Comparison of ENCODE assay signal across 8 cellular contexts in the genomic region with DNA sequence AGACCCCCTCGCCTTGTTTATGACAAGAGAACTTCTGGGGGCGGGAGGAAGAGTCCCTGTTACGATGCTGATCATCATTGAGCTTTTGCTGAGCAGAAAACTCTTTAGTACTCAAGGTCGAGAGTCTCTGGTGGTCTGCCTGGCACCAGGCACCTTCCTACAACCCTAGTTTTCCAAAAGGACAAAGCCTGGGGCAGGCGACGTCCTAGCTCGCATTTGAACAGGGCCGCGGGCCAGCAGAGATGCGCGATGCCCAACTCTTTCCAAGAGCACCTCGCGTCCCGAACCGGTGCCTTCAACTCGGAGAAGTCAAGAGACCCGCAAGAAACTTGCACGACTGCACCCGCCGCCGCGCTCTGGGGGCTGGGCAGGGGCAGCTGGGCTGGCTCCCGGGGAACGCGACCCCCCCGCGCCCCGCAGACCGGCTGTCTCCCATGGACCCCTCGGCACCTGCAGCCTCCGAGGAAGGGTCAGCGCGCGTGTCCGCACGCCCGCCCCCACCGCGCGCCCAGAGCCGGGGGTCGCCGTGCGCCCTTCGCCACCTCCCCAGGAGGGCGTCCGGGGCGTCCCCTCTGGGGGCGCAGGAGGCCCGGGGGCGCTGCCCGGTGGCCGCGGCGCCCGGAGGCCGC. TPM values are rescaled to one million over a fixed set of nuclear protein-coding genes. Genes with fewer than 3 reads are reported as not detected.
DNase-seq lines count a peak whose midpoint lies in the region; ATAC-seq, FAIRE-seq and TF ChIP-seq lines count a peak whose summit lies in the region.

No MANE protein-coding gene starts in this region.

- no peak for ATAC-seq in GM19467 (IDR thresholded peaks at IDR 0.05; ENCODE audit: unreplicated experiment)

- peak overlapping the region; percentile 89 for H3K4me3 Mint-ChIP-seq in HFFc6
- H3K4me3 Mint-ChIP-seq in activated CD4-positive, alpha-beta memory T cell treated with anti-CD3 and anti-CD28 coated beads, Interleukin-2, amount 10 ng/mL, durations not matched to agents 7 days and 5 days: peak overlapping the region; percentile 87

- H3K4me3 ChIP-seq in BE2C (ENCODE audit: low read depth, low read length): peak overlapping the region; percentile 61
- peak overlapping the region; percentile 52 for H3K4me3 ChIP-seq in fibroblast of villous mesenchyme (ENCODE audit: low read depth, low read length)
- H3K4me3 ChIP-seq in neuron (ENCODE audit: low read length): peak overlapping the region; percentile 55

- peaks cover 20% of the 10 kb centered on the region for H3K9me3 Mint-ChIP-seq in HFFc6
- H3K9me3 Mint-ChIP-seq in activated CD4-positive, alpha-beta memory T cell treated with anti-CD3 and anti-CD28 coated beads, Interleukin-2, amount 10 ng/mL, durations not matched to agents 7 days and 5 days: peaks cover 2% of the 10 kb centered on the region

- peaks cover 14% of the 10 kb centered on the region for H3K4me1 Mint-ChIP-seq in HFFc6 (ENCODE audit: low read depth)
- H3K4me1 Mint-ChIP-seq in activated CD4-positive, alpha-beta memory T cell treated with anti-CD3 and anti-CD28 coated beads, Interleukin-2, amount 10 ng/mL, durations not matched to agents 7 days and 5 days: peaks cover 11% of the 10 kb centered on the region

- H3K27me3 ChIP-seq in BE2C: no peaks in the 10 kb centered on the region
- H3K27me3 ChIP-seq in neuron (ENCODE audit: insufficient read depth, low read length): no peaks in the 10 kb centered on the region

- FAIRE-seq in RCC 7860 (lab: Jason Lieb, UNC): no peak

- H3K9me3 ChIP-seq in BE2C (no peaks in the 10 kb centered on the region), neuron (ENCODE audit: low read length) (no peaks in the 10 kb centered on the region)

- H3K27ac Mint-ChIP-seq in HFFc6: peak overlapping the region; percentile 70
- H3K27ac Mint-ChIP-seq in activated CD4-positive, alpha-beta memory T cell treated with anti-CD3 and anti-CD28 coated beads, Interleukin-2, amount 10 ng/mL, durations not matched to agents 7 days and 5 days: peak overlapping the region; percentile 47

- DNase-seq in BE2C (peak; percentile 46), HFFc6 (no peak), fibroblast of villous mesenchyme (ENCODE audit: low read depth) (no peak), RCC 7860 (ENCODE audit: low spot score) (no peak), NCI-H2196 treated with DMSO at 0.1 percent for 48 hours (lab: John Stamatoyannopoulos, UW; ENCODE audit: unreplicated experiment) (no peak)
- peak; percentile 20 for DNase-seq in activated CD4-positive, alpha-beta memory T cell treated with anti-CD3 and anti-CD28 coated beads, Interleukin-2, amount 10 ng/mL, durations not matched to agents 7 days and 5 days

- CTCF ChIA-PET in activated CD4-positive, alpha-beta memory T cell treated with anti-CD3 and anti-CD28 coated beads, Interleukin-2, amount 10 ng/mL, durations not matched to agents 7 days and 5 days (lab: Charles Lee): interaction anchor here (0.6 to 1.2 kb wide), 3 partner anchors 15 to 593 kb away, joined by 3 to 5 read pairs (median 5); a partner anchor contains a TSS

- H3K36me3 ChIP-seq in BE2C (peaks cover 1% of the 10 kb centered on the region; the same call in 1 of the 2 replicates), neuron (ENCODE audit: insufficient read depth, low read length) (no peaks in the 10 kb centered on the region)

- peaks cover 5% of the 10 kb centered on the region for H3K27me3 Mint-ChIP-seq in HFFc6 (ENCODE audit: insufficient read depth)
- peaks cover 31% of the 10 kb centered on the region for H3K27me3 Mint-ChIP-seq in activated CD4-positive, alpha-beta memory T cell treated with anti-CD3 and anti-CD28 coated beads, Interleukin-2, amount 10 ng/mL, durations not matched to agents 7 days and 5 days

- TF ChIP-seq CTCF in BE2C (IDR thresholded peaks at IDR 0.05; ENCODE audit: low read depth, low read length): no peak
- TF ChIP-seq CTCF in HFFc6 (IDR thresholded peaks at IDR 0.05): no peak
- no peak for TF ChIP-seq CTCF in fibroblast of villous mesenchyme (IDR thresholded peaks at IDR 0.05; ENCODE audit: insufficient read depth, low read depth, low read length)

- POLR2A ChIA-PET in activated CD4-positive, alpha-beta memory T cell treated with anti-CD3 and anti-CD28 coated beads, Interleukin-2, amount 10 ng/mL, durations not matched to agents 7 days and 5 days (lab: Charles Lee): interaction anchor here (0.6 to 1.6 kb wide), 3 partner anchors 15 to 395 kb away, joined by 3 to 13 read pairs (median 8); a partner anchor contains a TSS

- peak overlapping the region; percentile 87 for H2AFZ ChIP-seq in neuron (ENCODE audit: low read depth, low read length)

- H3K4me1 ChIP-seq in BE2C (no peaks in the 10 kb centered on the region), neuron (ENCODE audit: insufficient read depth, low read length) (peaks cover 12% of the 10 kb centered on the region)

- peaks cover 11% of the 10 kb centered on the region for H3K36me3 Mint-ChIP-seq in HFFc6 (ENCODE audit: low read depth)
- no peaks in the 10 kb centered on the region for H3K36me3 Mint-ChIP-seq in activated CD4-positive, alpha-beta memory T cell treated with anti-CD3 and anti-CD28 coated beads, Interleukin-2, amount 10 ng/mL, durations not matched to agents 7 days and 5 days (ENCODE audit: low read depth)

RNA-seq across cellular contexts. Expression of a gene that starts 0.4 kb away (rescaled TPM):
- 49.6 TPM for polyA plus RNA-seq in BE2C (2012; ENCODE audit: insufficient read depth, insufficient read length, low read depth)
- 1 to 10 TPM; 2.6 to 3.8 (median 3.4) TPM for total RNA-seq in HFFc6 (2021; fragmentation: NEBNext Ultra II Directional; extraction: Animal tissue kit (Norgen Biotek cat#: 25700))
- 1 to 10 TPM; 3.7 to 4.2 TPM for total RNA-seq in activated CD4-positive, alpha-beta memory T cell treated with anti-CD3 and anti-CD28 coated beads, Interleukin-2, amount 10 ng/mL, durations not matched to agents 7 days and 5 days
- total RNA-seq in fibroblast of villous mesenchyme: 3.9 TPM in 2 replicates

RNA-seq across cellular contexts. Expression of a gene that starts 57.2 kb away (rescaled TPM):
- 50.1 TPM for polyA plus RNA-seq in BE2C (2012; ENCODE audit: insufficient read depth, insufficient read length, low read depth)
- 10 to 100 TPM; 19.0 to 23.8 (median 21.7) TPM for total RNA-seq in HFFc6 (2021; fragmentation: NEBNext Ultra II Directional; extraction: Animal tissue kit (Norgen Biotek cat#: 25700))
- total RNA-seq in activated CD4-positive, alpha-beta memory T cell treated with anti-CD3 and anti-CD28 coated beads, Interleukin-2, amount 10 ng/mL, durations not matched to agents 7 days and 5 days: 10 to 100 TPM; 26.0 to 29.6 TPM
- 16.4 and 18.4 TPM in 2 replicates for total RNA-seq in fibroblast of villous mesenchyme

Comparison
In these comparisons a context has a peak if more than half of its experiments do, and no peak if none do; other contexts are left out.
1. DNase-seq: peak in BE2C (single experiment) and activated CD4-positive, alpha-beta memory T cell treated with anti-CD3 and anti-CD28 coated beads, Interleukin-2, amount 10 ng/mL, durations not matched to agents 7 days and 5 days (single experiment); none in HFFc6 (single experiment), fibroblast of villous mesenchyme (single experiment), RCC 7860 (single experiment) and NCI-H2196 treated with DMSO at 0.1 percent for 48 hours (single experiment).
2. Peak in every context shown above with its lines, with median percentiles within 50 percentile points of each other: H3K4me3 ChIP-seq.